9 cellular contexts compared by ENCODE assay signal in genomic region chr19:2607712-2608601, GRCh38.
DNase-seq lines count a peak whose midpoint lies in the region; ATAC-seq and TF ChIP-seq lines count a peak whose summit lies in the region.
"Had no signal": no experiment of that assay in that cellular context is flagged by ENCODE, and none has a peak within 500 bp of the region (broad histone marks: within the 10 kb centered on the region; RNA-seq: fewer than 3 reads in every experiment).

No MANE protein-coding gene starts in this region.

- H3K4me2 ChIP-seq in DND-41 (ENCODE audit: insufficient read depth, low read length) (peak overlapping the region; percentile 37; the same call in 1 of the 2 replicates), SK-N-SH (no peak overlapping the region)

- CTCF ChIA-PET in SK-N-SH (lab: Yijun Ruan, JAX), result interaction anchor here (0.8 to 14.2 kb wide), 2 partner anchors 29 to 137 kb away, joined by 4 to 309 read pairs; partner anchors contain the start of gene GADD45B

- ATAC-seq in DND-41 (ENCODE audit: insufficient read depth, low read depth), result no peak
- ATAC-seq in GM21825 (IDR thresholded peaks at IDR 0.05; ENCODE audit: unreplicated experiment), result peak; percentile 25
- ATAC-seq in T-helper 17 cell, result peak; percentile 75
- ATAC-seq in activated naive CD8-positive, alpha-beta T cell treated with anti-CD3 and anti-CD28 coated beads, Interleukin-2, amount 50 U/mL, for 24 hours, result peak; percentile 73

- no peak overlapping the region for H3K27ac ChIP-seq in DND-41 (ENCODE audit: low read length)
- H3K27ac ChIP-seq in SK-N-SH (ENCODE audit: low read depth in 2 of 2, low read length in 1 of 2), result no peak overlapping the region
- H3K27ac ChIP-seq: ascending aorta had no signal

- peaks cover 12% of the 10 kb centered on the region for H3K4me1 Mint-ChIP-seq in T-helper 17 cell
- peaks cover 46% of the 10 kb centered on the region for H3K4me1 Mint-ChIP-seq in activated naive CD8-positive, alpha-beta T cell treated with anti-CD3 and anti-CD28 coated beads, Interleukin-2, amount 50 U/mL, for 24 hours

- H3K4me1 ChIP-seq in DND-41 (ENCODE audit: insufficient read depth, low read length) (peaks cover 32% of the 10 kb centered on the region), SK-N-SH (ENCODE audit: control insufficient read depth in 1 of 2, insufficient read depth in 2 of 2, low read depth in 1 of 2, low read length in 1 of 2) (peaks cover 2 to 5% of the 10 kb centered on the region in 2 experiments; a peak in 2 of 4 replicates)

- H2AFZ ChIP-seq in DND-41 (ENCODE audit: low read depth, low read length), result no peak overlapping the region
- H2AFZ ChIP-seq in SK-N-SH (ENCODE audit: low read depth), result no peak overlapping the region

- 68% methylated on average over 37 of the region's 47 CpGs for WGBS in SK-N-SH (ENCODE audit: low lambda C conversion rate)

- peak overlapping the region; percentile 90 for H3K27ac Mint-ChIP-seq in T-helper 17 cell
- H3K27ac Mint-ChIP-seq in activated naive CD8-positive, alpha-beta T cell treated with anti-CD3 and anti-CD28 coated beads, Interleukin-2, amount 50 U/mL, for 24 hours, result peak overlapping the region; percentile 88

- no peak overlapping the region for H3K4me3 ChIP-seq in DND-41 (ENCODE audit: low read depth in 1 of 2, low read length in 2 of 2)
- H3K4me3 ChIP-seq in SK-N-SH (ENCODE audit: low read depth in 2 of 2, low read length in 1 of 2), result no peak overlapping the region
- H3K4me3 ChIP-seq: ascending aorta had no signal

- TF ChIP-seq EP300 in SK-N-SH (IDR thresholded peaks at IDR 0.05; ENCODE audit: borderline replicate concordance in 1 of 2, low read depth in 1 of 2, low read length in 1 of 2), result no peak

- H3K9ac ChIP-seq in DND-41 (ENCODE audit: low read depth, low read length), result no peak overlapping the region
- no peak overlapping the region for H3K9ac ChIP-seq in SK-N-SH

- no peaks in the 10 kb centered on the region for H3K9me2 ChIP-seq in SK-N-SH

- H3K27me3 Mint-ChIP-seq in T-helper 17 cell, result peaks cover 5% of the 10 kb centered on the region
- H3K27me3 Mint-ChIP-seq in activated naive CD8-positive, alpha-beta T cell treated with anti-CD3 and anti-CD28 coated beads, Interleukin-2, amount 50 U/mL, for 24 hours, result peaks cover 12% of the 10 kb centered on the region

- TF ChIP-seq CTCF in DND-41 (IDR thresholded peaks at IDR 0.05; ENCODE audit: borderline replicate concordance, extremely low read depth, low read length, poor library complexity, severe bottlenecking) (no peak), SK-N-SH (IDR thresholded peaks at IDR 0.05) (no peak)

- DNase-seq in DND-41 (peak; percentile 40), T-helper 17 cell (peak; percentile 36 to 62 (median 47)), SK-N-SH (no peak), AG08395 (ENCODE audit: low spot score) (no peak), cortex of kidney (lab: John Stamatoyannopoulos, UW) (no peak)
- peak; percentile 91 for DNase-seq in activated naive CD8-positive, alpha-beta T cell treated with anti-CD3 and anti-CD28 coated beads, Interleukin-2, amount 50 U/mL, for 24 hours
- peak; percentile 89 for DNase-seq in stimulated activated CD8-positive, alpha-beta memory T cell treated with anti-CD3 and anti-CD28 coated beads, Interleukin-15, amount 100 ng/mL, for 48 hours (ENCODE audit: low read depth in 2 of 2)

- H3K36me3 ChIP-seq in DND-41 (ENCODE audit: insufficient read depth, low read length) (no peaks in the 10 kb centered on the region), SK-N-SH (replicated peaks in 1 of 2; ENCODE audit: control insufficient read depth in 1 of 2, insufficient read depth in 2 of 2, low read length in 1 of 2) (no peaks in the 10 kb centered on the region)
- H3K36me3 ChIP-seq: ascending aorta had no signal

- no peaks in the 10 kb centered on the region for H3K79me2 ChIP-seq in DND-41 (ENCODE audit: insufficient read depth, low read length)
- H3K79me2 ChIP-seq in SK-N-SH (ENCODE audit: insufficient read depth), result no peaks in the 10 kb centered on the region

- no peaks in the 10 kb centered on the region for H3K36me3 Mint-ChIP-seq in T-helper 17 cell (ENCODE audit: low read depth)
- peaks cover 4% of the 10 kb centered on the region for H3K36me3 Mint-ChIP-seq in activated naive CD8-positive, alpha-beta T cell treated with anti-CD3 and anti-CD28 coated beads, Interleukin-2, amount 50 U/mL, for 24 hours (ENCODE audit: low read depth)

- H4K20me1 ChIP-seq in DND-41 (ENCODE audit: insufficient read depth, low read length) (no peaks in the 10 kb centered on the region), SK-N-SH (ENCODE audit: insufficient read depth) (no peaks in the 10 kb centered on the region)

- H3F3A ChIP-seq in SK-N-SH (replicated peaks; ENCODE audit: insufficient read depth), result peaks cover 16% of the 10 kb centered on the region

- H3K9me3 ChIP-seq in DND-41 (ENCODE audit: insufficient read depth, low read length, severe bottlenecking) (no peaks in the 10 kb centered on the region), T-helper 17 cell (ENCODE audit: control insufficient read depth, low read length, poor library complexity, severe bottlenecking) (no peaks in the 10 kb centered on the region), SK-N-SH (no peaks in the 10 kb centered on the region)
- H3K9me3 ChIP-seq: ascending aorta had no signal

- H3K4me3 Mint-ChIP-seq in T-helper 17 cell, result peak overlapping the region; percentile 91
- peak overlapping the region; percentile 63 for H3K4me3 Mint-ChIP-seq in activated naive CD8-positive, alpha-beta T cell treated with anti-CD3 and anti-CD28 coated beads, Interleukin-2, amount 50 U/mL, for 24 hours

- no peaks in the 10 kb centered on the region for H3K9me3 Mint-ChIP-seq in activated naive CD8-positive, alpha-beta T cell treated with anti-CD3 and anti-CD28 coated beads, Interleukin-2, amount 50 U/mL, for 24 hours

- H3K27me3 ChIP-seq in DND-41 (ENCODE audit: insufficient read depth, low read length, poor library complexity), result no peaks in the 10 kb centered on the region
- no peaks in the 10 kb centered on the region for H3K27me3 ChIP-seq in SK-N-SH (ENCODE audit: insufficient read depth)
- H3K27me3 ChIP-seq: ascending aorta had no signal

- TF ChIP-seq RAD21 in SK-N-SH (IDR thresholded peaks at IDR 0.05; ENCODE audit: low read length), result no peak

- POLR2A ChIA-PET in SK-N-SH (lab: Yijun Ruan, JAX), result no interaction called here

TF ChIP-seq in SK-N-SH, 30 proteins besides CTCF, POLR2A, EP300 and RAD21 (continues in another document):
- TF ChIP-seq RXRA (IDR thresholded peaks at IDR 0.05; ENCODE audit: borderline replicate concordance, low read depth), result no peak
- no peak for TF ChIP-seq JUND (IDR thresholded peaks at IDR 0.05)
- no peak for TF ChIP-seq EZH2phosphoT487 (IDR thresholded peaks at IDR 0.05; ENCODE audit: borderline replicate concordance, low read depth)
- TF ChIP-seq, protein P1, sequence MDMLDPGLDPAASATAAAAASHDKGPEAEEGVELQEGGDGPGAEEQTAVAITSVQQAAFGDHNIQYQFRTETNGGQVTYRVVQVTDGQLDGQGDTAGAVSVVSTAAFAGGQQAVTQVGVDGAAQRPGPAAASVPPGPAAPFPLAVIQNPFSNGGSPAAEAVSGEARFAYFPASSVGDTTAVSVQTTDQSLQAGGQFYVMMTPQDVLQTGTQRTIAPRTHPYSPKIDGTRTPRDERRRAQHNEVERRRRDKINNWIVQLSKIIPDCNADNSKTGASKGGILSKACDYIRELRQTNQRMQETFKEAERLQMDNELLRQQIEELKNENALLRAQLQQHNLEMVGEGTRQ (IDR thresholded peaks at IDR 0.05; ENCODE audit: borderline replicate concordance, low read depth, low read length), result no peak
- TF ChIP-seq, protein P2, sequence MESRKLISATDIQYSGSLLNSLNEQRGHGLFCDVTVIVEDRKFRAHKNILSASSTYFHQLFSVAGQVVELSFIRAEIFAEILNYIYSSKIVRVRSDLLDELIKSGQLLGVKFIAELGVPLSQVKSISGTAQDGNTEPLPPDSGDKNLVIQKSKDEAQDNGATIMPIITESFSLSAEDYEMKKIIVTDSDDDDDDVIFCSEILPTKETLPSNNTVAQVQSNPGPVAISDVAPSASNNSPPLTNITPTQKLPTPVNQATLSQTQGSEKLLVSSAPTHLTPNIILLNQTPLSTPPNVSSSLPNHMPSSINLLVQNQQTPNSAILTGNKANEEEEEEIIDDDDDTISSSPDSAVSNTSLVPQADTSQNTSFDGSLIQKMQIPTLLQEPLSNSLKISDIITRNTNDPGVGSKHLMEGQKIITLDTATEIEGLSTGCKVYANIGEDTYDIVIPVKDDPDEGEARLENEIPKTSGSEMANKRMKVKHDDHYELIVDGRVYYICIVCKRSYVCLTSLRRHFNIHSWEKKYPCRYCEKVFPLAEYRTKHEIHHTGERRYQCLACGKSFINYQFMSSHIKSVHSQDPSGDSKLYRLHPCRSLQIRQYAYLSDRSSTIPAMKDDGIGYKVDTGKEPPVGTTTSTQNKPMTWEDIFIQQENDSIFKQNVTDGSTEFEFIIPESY (IDR thresholded peaks at IDR 0.05; ENCODE audit: borderline replicate concordance, low read depth), result no peak
- no peak for TF ChIP-seq PBX3 (IDR thresholded peaks at IDR 0.05)
- no peak for TF ChIP-seq TAF1 (IDR thresholded peaks at IDR 0.05; ENCODE audit: borderline replicate concordance, low read depth, low read length)
- no peak for TF ChIP-seq SIN3A (IDR thresholded peaks at IDR 0.05; ENCODE audit: borderline replicate concordance, low read depth, low read length)
- no peak for TF ChIP-seq RFX5 (IDR thresholded peaks at IDR 0.05; ENCODE audit: low read length)
- TF ChIP-seq FOSL2 (IDR thresholded peaks at IDR 0.05; ENCODE audit: borderline replicate concordance, low read depth), result no peak
- no peak for TF ChIP-seq TCF12 (IDR thresholded peaks at IDR 0.05)
- no peak for TF ChIP-seq ELF1 (IDR thresholded peaks at IDR 0.05)
- TF ChIP-seq, protein P3, sequence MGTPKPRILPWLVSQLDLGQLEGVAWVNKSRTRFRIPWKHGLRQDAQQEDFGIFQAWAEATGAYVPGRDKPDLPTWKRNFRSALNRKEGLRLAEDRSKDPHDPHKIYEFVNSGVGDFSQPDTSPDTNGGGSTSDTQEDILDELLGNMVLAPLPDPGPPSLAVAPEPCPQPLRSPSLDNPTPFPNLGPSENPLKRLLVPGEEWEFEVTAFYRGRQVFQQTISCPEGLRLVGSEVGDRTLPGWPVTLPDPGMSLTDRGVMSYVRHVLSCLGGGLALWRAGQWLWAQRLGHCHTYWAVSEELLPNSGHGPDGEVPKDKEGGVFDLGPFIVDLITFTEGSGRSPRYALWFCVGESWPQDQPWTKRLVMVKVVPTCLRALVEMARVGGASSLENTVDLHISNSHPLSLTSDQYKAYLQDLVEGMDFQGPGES (IDR thresholded peaks at IDR 0.05; ENCODE audit: low read depth, low read length), result no peak

Comparison
In these comparisons a context has a peak if more than half of its experiments do, and no peak if none do; other contexts are left out.
1. DNase-seq: peak in DND-41 (single experiment), T-helper 17 cell (3 of 3), activated naive CD8-positive, alpha-beta T cell treated with anti-CD3 and anti-CD28 coated beads, Interleukin-2, amount 50 U/mL, for 24 hours (single experiment) and stimulated activated CD8-positive, alpha-beta memory T cell treated with anti-CD3 and anti-CD28 coated beads, Interleukin-15, amount 100 ng/mL, for 48 hours (2 of 2); none in SK-N-SH (single experiment), AG08395 (single experiment) and cortex of kidney (single experiment).